ENCODE assay signal across 17 cellular contexts in the genomic region with DNA sequence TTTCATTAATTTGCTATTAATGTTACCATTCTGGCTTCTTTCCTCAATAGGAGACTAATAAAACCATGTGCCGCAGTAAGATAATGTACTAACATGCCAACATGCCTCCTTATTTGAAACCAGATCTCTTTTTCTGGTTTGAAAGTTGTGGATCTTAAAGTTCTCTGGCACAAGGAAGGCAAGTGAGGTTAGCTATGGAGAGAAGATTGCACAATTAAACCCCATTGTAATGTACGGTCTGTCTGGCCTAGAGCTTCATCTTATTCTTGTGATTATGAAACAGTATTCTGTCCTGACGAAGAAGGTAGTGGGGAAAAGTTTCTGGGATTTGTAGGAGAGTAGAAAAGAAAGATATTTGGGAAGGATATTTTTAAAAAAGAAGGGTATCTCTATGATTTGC.
"Had no signal": no experiment of that assay in that cellular context is flagged by ENCODE, and none has a peak within 500 bp of the region (broad histone marks: within the 10 kb centered on the region; RNA-seq: fewer than 3 reads in every experiment).

No MANE protein-coding gene starts in this region.

- H3K4me3 ChIP-seq: gastroesophageal sphincter, left ventricle myocardium inferior, prostate gland, thyroid gland, uterus had no signal

- H3K27me3 ChIP-seq: gastroesophageal sphincter, thyroid gland had no signal

- H3K9me3 ChIP-seq: gastroesophageal sphincter, left ventricle myocardium inferior, prostate gland, thyroid gland, uterus had no signal

- H3K4me1 ChIP-seq: gastroesophageal sphincter, prostate gland, thyroid gland, uterus had no signal

- H3K36me3 ChIP-seq: gastroesophageal sphincter, left ventricle myocardium inferior, prostate gland, thyroid gland, uterus had no signal

- H3K27ac ChIP-seq: gastroesophageal sphincter, left ventricle myocardium inferior, prostate gland, thyroid gland, uterus, VCaP had no signal

- DNase-seq: activated CD8-positive, alpha-beta memory T cell treated with anti-CD3 and anti-CD28 coated beads, Interleukin-2, amount 50 U/mL, for 4 hours; activated CD8-positive, alpha-beta T cell treated with anti-CD3 and anti-CD28 coated beads for 36 hours; activated naive CD8-positive, alpha-beta T cell treated with anti-CD3 and anti-CD28 coated beads, Interleukin-2, amount 10 ng/mL, durations not matched to agents 7 days and 5 days; activated T-cell treated with anti-CD3 and anti-CD28 coated beads, Interleukin-2, amount 50 U/mL, for 72 hours; caudate nucleus; effector memory CD8-positive, alpha-beta T cell; kidney; left ventricle myocardium inferior; occipital lobe; stimulated activated CD4-positive, alpha-beta T cell treated with anti-CD3 and anti-CD28 coated beads, Interleukin-4, amount 100 ng/mL, for 4 hours; T-cell; T1000; thyroid gland; uterus had no signal

- ATAC-seq: activated CD8-positive, alpha-beta T cell treated with anti-CD3 and anti-CD28 coated beads for 36 hours; activated T-cell treated with anti-CD3 and anti-CD28 coated beads, Interleukin-2, amount 50 U/mL, for 72 hours; effector memory CD8-positive, alpha-beta T cell; gastroesophageal sphincter; T-cell had no signal
